ENCODE assay signal across 12 cellular contexts in genomic region chr2:7930800-7931635, GRCh38.
DNase-seq lines count a peak whose midpoint lies in the region; ATAC-seq and TF ChIP-seq lines count a peak whose summit lies in the region.
"Had no signal": no experiment of that assay in that cellular context is flagged by ENCODE, and none has a peak within 500 bp of the region (broad histone marks: within the 10 kb centered on the region; RNA-seq: fewer than 3 reads in every experiment).

No MANE protein-coding gene starts in this region.

- DNase-seq in AG10803 (ENCODE audit: low read depth) (peak; percentile 20), G401 (ENCODE audit: low spot score) (peak; percentile 81), right atrium auricular region (ENCODE audit: low spot score) (peak; percentile 73), HCEC 1CT (no peak), GF-D8 (lab: John Stamatoyannopoulos, UW) (no peak), T-cell (no peak)
- DNase-seq in activated T-cell treated with anti-CD3 and anti-CD28 coated beads, Interleukin-2, amount 50 U/mL, for 4 hours = no peak
- DNase-seq: foreskin keratinocyte, NCI-H2029 had no signal

- H3K4me3 Mint-ChIP-seq in activated T-cell treated with anti-CD3 and anti-CD28 coated beads, Interleukin-2, amount 50 U/mL, for 4 hours = no peak overlapping the region
- H3K4me3 Mint-ChIP-seq in T-cell = no peak overlapping the region

- no peak overlapping the region for H3K27ac Mint-ChIP-seq in T-cell

- H3K36me3 Mint-ChIP-seq in activated T-cell treated with anti-CD3 and anti-CD28 coated beads, Interleukin-2, amount 50 U/mL, for 4 hours (ENCODE audit: insufficient read depth) = no peaks in the 10 kb centered on the region
- H3K36me3 Mint-ChIP-seq in T-cell = no peaks in the 10 kb centered on the region

- no peaks in the 10 kb centered on the region for H3K9me3 Mint-ChIP-seq in activated T-cell treated with anti-CD3 and anti-CD28 coated beads, Interleukin-2, amount 50 U/mL, for 4 hours
- no peaks in the 10 kb centered on the region for H3K9me3 Mint-ChIP-seq in T-cell

- POLR2A ChIA-PET in T-cell (lab: Charles Lee) = no interaction called here

- in situ Hi-C loops in G401 (cut with HindIII; ENCODE audit: low sequenced_read_pairs) = no loop called here

- H3K4me3 ChIP-seq in AG10803 (ENCODE audit: low read length) (no peak overlapping the region), right atrium auricular region (no peak overlapping the region)
- H3K4me3 ChIP-seq: dorsolateral prefrontal cortex, K562, suprapubic skin had no signal

- no peaks in the 10 kb centered on the region for H3K27me3 ChIP-seq in right atrium auricular region
- H3K27me3 ChIP-seq: foreskin keratinocyte, suprapubic skin had no signal

- ATAC-seq in activated T-cell treated with anti-CD3 and anti-CD28 coated beads, Interleukin-2, amount 50 U/mL, for 4 hours = peak; percentile 65 to 82
- no peak for ATAC-seq in T-cell (replicated peaks in 1 of 4)
- ATAC-seq: foreskin keratinocyte, K562 had no signal

- CTCF ChIA-PET in T-cell (lab: Charles Lee) = no interaction called here

- H3K27me3 Mint-ChIP-seq in activated T-cell treated with anti-CD3 and anti-CD28 coated beads, Interleukin-2, amount 50 U/mL, for 4 hours (ENCODE audit: low read depth) = no peaks in the 10 kb centered on the region
- H3K27me3 Mint-ChIP-seq in T-cell = no peaks in the 10 kb centered on the region

- H3K36me3 ChIP-seq in right atrium auricular region = no peaks in the 10 kb centered on the region
- H3K36me3 ChIP-seq: suprapubic skin had no signal

- peaks cover 8% of the 10 kb centered on the region for H3K4me1 Mint-ChIP-seq in activated T-cell treated with anti-CD3 and anti-CD28 coated beads, Interleukin-2, amount 50 U/mL, for 4 hours (ENCODE audit: low read depth)
- H3K4me1 Mint-ChIP-seq in T-cell = peaks cover 0 to 4% (median 0%) of the 10 kb centered on the region in 3 donors

- H3K4me1 ChIP-seq in right atrium auricular region = no peaks in the 10 kb centered on the region
- H3K4me1 ChIP-seq: foreskin keratinocyte, suprapubic skin had no signal

- no peak for TF ChIP-seq CTCF in AG10803 (conservative IDR thresholded peaks at IDR 0.05; ENCODE audit: low read length)
- TF ChIP-seq CTCF in right atrium auricular region (IDR thresholded peaks at IDR 0.05) = no peak

- no peaks in the 10 kb centered on the region for H3K9me3 ChIP-seq in right atrium auricular region
- H3K9me3 ChIP-seq: suprapubic skin had no signal

- no peak overlapping the region for H3K27ac ChIP-seq in right atrium auricular region
- H3K27ac ChIP-seq: dorsolateral prefrontal cortex, foreskin keratinocyte, suprapubic skin had no signal

Comparison
In these comparisons a context has a peak if more than half of its experiments do, and no peak if none do; other contexts are left out.
1. DNase-seq: peak in AG10803 (single experiment), G401 (single experiment) and right atrium auricular region (single experiment); none in activated T-cell treated with anti-CD3 and anti-CD28 coated beads, Interleukin-2, amount 50 U/mL, for 4 hours (single experiment), HCEC 1CT (single experiment), GF-D8 (single experiment) and T-cell (0 of 34).
2. ATAC-seq: peak in activated T-cell treated with anti-CD3 and anti-CD28 coated beads, Interleukin-2, amount 50 U/mL, for 4 hours (2 of 2); none in T-cell (0 of 4).